Comparison of ENCODE assay signal across 20 cellular contexts in the genomic region with DNA sequence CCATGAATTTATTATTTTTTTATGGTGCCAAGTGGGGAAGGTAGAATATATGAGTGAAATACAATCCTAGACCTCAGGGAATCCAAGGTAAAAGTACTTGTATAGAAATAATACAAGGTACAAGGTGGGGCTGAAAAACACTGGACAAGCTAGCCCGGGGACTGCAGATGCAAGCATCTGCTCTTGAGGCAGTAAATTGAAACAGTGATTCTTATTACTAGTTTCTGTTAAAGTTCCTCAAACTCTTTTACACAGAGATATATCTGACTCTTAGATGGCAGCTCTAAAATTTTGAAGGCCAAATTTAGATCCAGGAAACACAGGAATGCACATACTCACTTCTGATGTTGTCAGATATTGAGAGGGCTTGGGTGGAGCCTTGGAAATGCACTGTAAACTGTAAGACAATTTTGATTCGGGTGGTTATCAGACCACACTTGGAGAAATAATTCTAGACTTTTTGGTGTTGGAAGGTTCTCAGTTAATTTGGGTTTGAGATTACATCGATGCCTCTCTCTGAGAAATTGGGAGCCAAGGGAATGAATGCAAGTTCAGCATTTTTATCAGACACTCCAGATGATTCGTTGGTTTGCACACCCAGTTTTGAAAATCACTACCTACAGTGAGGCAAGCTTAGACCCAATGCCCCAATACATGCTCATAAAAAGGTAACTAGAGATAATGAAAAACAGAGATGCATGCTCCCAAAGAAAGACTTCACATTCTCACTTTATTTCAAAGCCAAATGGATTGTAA. TPM values are rescaled to one million over a fixed set of nuclear protein-coding genes. Genes with fewer than 3 reads are reported as not detected.
"Had no signal": no experiment of that assay in that cellular context is flagged by ENCODE, and none has a peak within 500 bp of the region (broad histone marks: within the 10 kb centered on the region; RNA-seq: fewer than 3 reads in every experiment).

No MANE protein-coding gene starts in this region.

- H3K4me1 Mint-ChIP-seq: memory B cell; natural killer cell; stimulated activated naive B cell treated with anti-CD40 and anti-IgM and Interleukin-4, amounts not matched to agents 10 μg/mL and 1 μg/mL and 100 μg/mL, for 72 hours had no signal

- H3K9me3 ChIP-seq: heart right ventricle, left ventricle myocardium inferior, prostate gland, spleen had no signal

- H3K9me3 Mint-ChIP-seq: activated CD4-positive, alpha-beta memory T cell treated with anti-CD3 and anti-CD28 coated beads, Interleukin-2, amount 10 ng/mL, durations not matched to agents 7 days and 5 days; activated naive CD4-positive, alpha-beta T cell treated with anti-CD3 and anti-CD28 coated beads for 36 hours; activated T-helper 1 cell treated with anti-CD3 and anti-CD28 coated beads, Interleukin-12 subunit alpha, Interleukin-12 subunit beta, Interleukin-2, Interleukin-4 antibody, amounts not matched to agents 30 ng/mL and 10 ng/mL and 1 ng/mL, durations not matched to agents 14 hours and 24 hours and 36 hours; stimulated activated naive B cell treated with anti-CD40 and anti-IgM and Interleukin-4, amounts not matched to agents 10 μg/mL and 1 μg/mL and 100 μg/mL, for 72 hours had no signal

- H3K4me3 Mint-ChIP-seq: activated CD4-positive, alpha-beta memory T cell treated with anti-CD3 and anti-CD28 coated beads, Interleukin-2, amount 10 ng/mL, durations not matched to agents 7 days and 5 days; activated naive CD4-positive, alpha-beta T cell treated with anti-CD3 and anti-CD28 coated beads for 36 hours; activated T-helper 1 cell treated with anti-CD3 and anti-CD28 coated beads, Interleukin-12 subunit alpha, Interleukin-12 subunit beta, Interleukin-2, Interleukin-4 antibody, amounts not matched to agents 30 ng/mL and 10 ng/mL and 1 ng/mL, durations not matched to agents 14 hours and 24 hours and 36 hours; natural killer cell; stimulated activated naive B cell treated with anti-CD40 and anti-IgM and Interleukin-4, amounts not matched to agents 10 μg/mL and 1 μg/mL and 100 μg/mL, for 72 hours had no signal

- H3K27ac ChIP-seq: cardiac muscle cell, heart right ventricle, left ventricle myocardium inferior, prostate gland, spleen had no signal

- ATAC-seq: heart right ventricle; natural killer cell; sciatic nerve; stimulated activated naive B cell treated with anti-CD40 and anti-IgM and Interleukin-4, amounts not matched to agents 10 μg/mL and 1 μg/mL and 100 μg/mL, for 72 hours had no signal

- H3K4me3 ChIP-seq: cardiac muscle cell, heart right ventricle, left ventricle myocardium inferior, prostate gland, spleen had no signal

- H3K36me3 Mint-ChIP-seq: memory B cell; natural killer cell; stimulated activated naive B cell treated with anti-CD40 and anti-IgM and Interleukin-4, amounts not matched to agents 10 μg/mL and 1 μg/mL and 100 μg/mL, for 72 hours had no signal

- H3K4me1 ChIP-seq: left ventricle myocardium inferior, prostate gland, spleen had no signal

- H3K27me3 Mint-ChIP-seq: activated CD4-positive, alpha-beta memory T cell treated with anti-CD3 and anti-CD28 coated beads, Interleukin-2, amount 10 ng/mL, durations not matched to agents 7 days and 5 days; memory B cell; stimulated activated naive B cell treated with anti-CD40 and anti-IgM and Interleukin-4, amounts not matched to agents 10 μg/mL and 1 μg/mL and 100 μg/mL, for 72 hours had no signal

- DNase-seq: activated CD4-positive, alpha-beta memory T cell treated with anti-CD3 and anti-CD28 coated beads, Interleukin-2, amount 10 ng/mL, durations not matched to agents 7 days and 5 days; activated CD4-positive, alpha-beta T cell treated with anti-CD3 and anti-CD28 coated beads for 1 hour; activated CD8-positive, alpha-beta memory T cell treated with anti-CD3 and anti-CD28 coated beads, Interleukin-2, amount 50 U/mL, for 4 hours; activated naive CD4-positive, alpha-beta T cell treated with anti-CD3 and anti-CD28 coated beads for 36 hours; foreskin melanocyte; heart right ventricle; kidney; left ventricle myocardium inferior; natural killer cell; nucleus accumbens; spleen; stimulated activated CD4-positive, alpha-beta T cell treated with anti-CD3 and anti-CD28 coated beads, Interleukin-1b, Interleukin-23, amount 100 ng/mL, for 48 hours; stimulated activated naive B cell treated with anti-CD40 and anti-IgM and Interleukin-4, amounts not matched to agents 10 μg/mL and 1 μg/mL and 100 μg/mL, for 72 hours; T-helper 9 cell; trophoblast cell had no signal

- H3K36me3 ChIP-seq: cardiac muscle cell, heart right ventricle, left ventricle myocardium inferior, prostate gland, spleen had no signal

- H3K27me3 ChIP-seq: cardiac muscle cell, heart right ventricle, spleen had no signal

- H3K27ac Mint-ChIP-seq: activated CD4-positive, alpha-beta memory T cell treated with anti-CD3 and anti-CD28 coated beads, Interleukin-2, amount 10 ng/mL, durations not matched to agents 7 days and 5 days; activated naive CD4-positive, alpha-beta T cell treated with anti-CD3 and anti-CD28 coated beads for 36 hours; activated T-helper 1 cell treated with anti-CD3 and anti-CD28 coated beads, Interleukin-12 subunit alpha, Interleukin-12 subunit beta, Interleukin-2, Interleukin-4 antibody, amounts not matched to agents 30 ng/mL and 10 ng/mL and 1 ng/mL, durations not matched to agents 14 hours and 24 hours and 36 hours; memory B cell; natural killer cell; stimulated activated naive B cell treated with anti-CD40 and anti-IgM and Interleukin-4, amounts not matched to agents 10 μg/mL and 1 μg/mL and 100 μg/mL, for 72 hours had no signal

RNA-seq across cellular contexts. Expression of gene TP63, which starts 7.3 kb away (rescaled TPM):
- total RNA-seq: cardiac muscle cell had no signal
- polyA plus RNA-seq: cardiac muscle cell had no signal
